ENCODE assay signal across 16 cellular contexts in the genomic region with DNA sequence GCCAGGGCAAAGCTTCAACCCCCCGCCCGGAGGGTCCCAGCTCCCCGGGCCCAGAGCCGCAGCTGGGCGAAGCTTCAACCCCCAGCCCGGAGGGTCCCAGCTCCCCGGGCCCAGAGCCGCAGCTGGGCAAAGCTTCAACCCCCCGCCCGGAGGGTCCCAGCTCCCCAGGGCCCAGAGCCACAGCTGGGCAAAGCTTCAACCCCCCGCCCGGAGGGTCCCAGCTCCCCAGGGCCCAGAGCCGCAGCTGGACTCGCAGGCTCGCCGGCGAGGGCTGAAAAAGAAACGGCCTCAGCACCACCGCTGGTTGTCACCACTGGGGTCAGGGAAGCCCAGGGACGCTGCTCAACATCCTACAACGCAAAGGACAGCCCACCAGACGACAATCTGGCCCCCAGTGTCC. TPM values are rescaled to one million over a fixed set of nuclear protein-coding genes. Genes with fewer than 3 reads are reported as not detected.
DNase-seq lines count a peak whose midpoint lies in the region; TF ChIP-seq lines count a peak whose summit lies in the region.
"Had no signal": no experiment of that assay in that cellular context is flagged by ENCODE, and none has a peak within 500 bp of the region (broad histone marks: within the 10 kb centered on the region; RNA-seq: fewer than 3 reads in every experiment).

No MANE protein-coding gene starts in this region.

- H3K36me3 ChIP-seq in BLaER1 (peaks cover 47% of the 10 kb centered on the region), NT2/D1 (ENCODE audit: insufficient read depth, insufficient read length, low read length) (peaks cover 72% of the 10 kb centered on the region), esophagus squamous epithelium (peaks cover 0 to 48% (median 7%) of the 10 kb centered on the region in 3 donors), spleen (peaks cover 0 to 72% (median 5%) of the 10 kb centered on the region in 6 donors), colonic mucosa (no peaks in the 10 kb centered on the region)

- no peak for TF ChIP-seq POLR2A in esophagus squamous epithelium (IDR thresholded peaks at IDR 0.05)
- no peak for TF ChIP-seq POLR2A in spleen (IDR thresholded peaks at IDR 0.05)

- TF ChIP-seq CTCF in esophagus squamous epithelium (IDR thresholded peaks at IDR 0.05) (no peak), spleen (IDR thresholded peaks at IDR 0.05 in 8 of 11, conservative IDR thresholded peaks at IDR 0.05 in 3 of 11) (no peak), colonic mucosa (IDR thresholded peaks at IDR 0.05) (no peak)

- H3K9me3 ChIP-seq in BLaER1: no peaks in the 10 kb centered on the region
- H3K9me3 ChIP-seq in NT2/D1 (ENCODE audit: insufficient read depth, low read length): no peaks in the 10 kb centered on the region
- no peaks in the 10 kb centered on the region for H3K9me3 ChIP-seq in esophagus squamous epithelium
- no peaks in the 10 kb centered on the region for H3K9me3 ChIP-seq in spleen
- no peaks in the 10 kb centered on the region for H3K9me3 ChIP-seq in colonic mucosa

- H3K9ac ChIP-seq in BLaER1 (peak overlapping the region; percentile 92), NT2/D1 (ENCODE audit: insufficient read length, low read depth) (peak overlapping the region; percentile 36), colonic mucosa (ENCODE audit: low read depth in 2 of 2, low read length in 2 of 2) (no peak overlapping the region)

- intact Hi-C loops in esophagus squamous epithelium (cut with DNase I): no loop called here
- intact Hi-C loops in spleen (cut with DNase I; ENCODE audit: low total_unique reads): no loop called here
- intact Hi-C loops in colonic mucosa (cut with DNase I): no loop called here

- DNase-seq in NT2/D1 (ENCODE audit: low read depth, low spot score): no peak
- no peak for DNase-seq in esophagus squamous epithelium (lab: John Stamatoyannopoulos, UW)
- no peak for DNase-seq in spleen
- no peak for DNase-seq in DMS114 treated with DMSO at 0.1 percent for 48 hours (lab: John Stamatoyannopoulos, UW; ENCODE audit: unreplicated experiment)
- DNase-seq in colonic mucosa: no peak
- DNase-seq in activated CD4-positive, CD25-positive, alpha-beta regulatory T cell treated with anti-CD3 and anti-CD28 coated beads, Interleukin-2, amount 50 U/mL, for 72 hours: no peak
- DNase-seq: EL, KG1, MV-4-11, NCI-H1105 treated with DMSO at 0.1 percent for 48 hours, NCI-H2081 treated with DMSO at 0.1 percent for 48 hours, NCI-H2171 treated with DMSO at 0.1 percent for 48 hours, NCI-H524 treated with DMSO at 0.1 percent for 48 hours, NCI-H82, Right ventricle myocardium superior had no signal

- H3K4me2 ChIP-seq in BLaER1: peak overlapping the region; percentile 100

- H3K4me3 ChIP-seq in BLaER1 (peak overlapping the region; percentile 72), NT2/D1 (ENCODE audit: insufficient read length, low read depth) (no peak overlapping the region), esophagus squamous epithelium (peak overlapping the region in 1 of 4 donors; percentile 35), spleen (peak overlapping the region in 2 of 8 donors; percentile 42 to 67), colonic mucosa (no peak overlapping the region)

- H3K27ac ChIP-seq in BLaER1 (peak overlapping the region; percentile 94), esophagus squamous epithelium (peak overlapping the region; percentile 18 to 64 (median 59)), spleen (peak overlapping the region in 6 of 8 donors; percentile 39 to 100 (median 88)), colonic mucosa (no peak overlapping the region)

- WGBS in esophagus squamous epithelium, 2 donors: 0 to 61% methylated on average over 1 to 3 of the region's 22 CpGs
- WGBS in spleen, 5 donors: 71 to 90% (median 86%) methylated on average over 7 to 22 of the region's 22 CpGs

- peaks cover 100% of the 10 kb centered on the region for H4K20me1 ChIP-seq in BLaER1

- peaks cover 94% of the 10 kb centered on the region for H3K4me1 ChIP-seq in BLaER1
- peaks cover 33% of the 10 kb centered on the region for H3K4me1 ChIP-seq in NT2/D1 (ENCODE audit: insufficient read depth, insufficient read length)
- peaks cover 70 to 96% (median 74%) of the 10 kb centered on the region in 3 donors for H3K4me1 ChIP-seq in esophagus squamous epithelium
- H3K4me1 ChIP-seq in spleen: peaks cover 68 to 98% (median 95%) of the 10 kb centered on the region in 6 donors
- H3K4me1 ChIP-seq in colonic mucosa: peaks cover 41% of the 10 kb centered on the region

- H3K27me3 ChIP-seq in BLaER1: no peaks in the 10 kb centered on the region
- no peaks in the 10 kb centered on the region for H3K27me3 ChIP-seq in NT2/D1 (ENCODE audit: insufficient read depth, insufficient read length)
- H3K27me3 ChIP-seq in esophagus squamous epithelium: no peaks in the 10 kb centered on the region
- no peaks in the 10 kb centered on the region for H3K27me3 ChIP-seq in spleen (replicated peaks in 1 of 7)
- no peaks in the 10 kb centered on the region for H3K27me3 ChIP-seq in colonic mucosa

RNA-seq across cellular contexts. Expression of gene REXO1, which starts 5.2 kb away (rescaled TPM):
- total RNA-seq in esophagus squamous epithelium: 10 to 100 TPM in 3 of 4 donors, 1 to 10 TPM in 1; 7.5 to 16.4 (median 15.4) TPM
- total RNA-seq in spleen: 10 to 100 TPM; 35.7 to 88.1 (median 59.2) TPM
- polyA plus RNA-seq in spleen: 10 to 100 TPM; 13.4 to 52.3 (median 27.4) TPM
- total RNA-seq in colonic mucosa: 10 to 100 TPM; 42.0 to 51.7 TPM

RNA-seq across cellular contexts. Expression of gene KLF16, which starts 20.3 kb away (rescaled TPM):
- total RNA-seq in esophagus squamous epithelium (10 to 100 TPM in 1 of 4 donors, 1 to 10 TPM in 3; 8.3 to 13.5 (median 9.1) TPM), spleen (10 to 100 TPM; 12.9 to 39.0 (median 29.5) TPM), colonic mucosa (10 to 100 TPM; 31.1 to 34.8 TPM)
- polyA plus RNA-seq in spleen: 10 to 100 TPM in 1 of 3 donors, 1 to 10 TPM in 2; 7.1 to 19.5 (median 8.1) TPM

RNA-seq across cellular contexts. Expression of gene ATP8B3, which starts 31.0 kb away (rescaled TPM):
- total RNA-seq in esophagus squamous epithelium: 1 to 10 TPM in 2 of 4 donors, under 1 TPM in 2; 0.57 to 3.0 (median 1.4) TPM
- 10 to 100 TPM in 1 of 7 donors, 1 to 10 TPM in 6; 5.4 to 10.1 (median 7.3) TPM for total RNA-seq in spleen
- 1 to 10 TPM; 1.9 to 3.9 (median 2.3) TPM for polyA plus RNA-seq in spleen
- total RNA-seq in colonic mucosa: under 1 TPM; 0.15 to 0.42 TPM

RNA-seq across cellular contexts. Expression of gene ABHD17A, which starts 42.2 kb away (rescaled TPM):
- total RNA-seq in esophagus squamous epithelium (10 to 100 TPM; 78.4 to 91.7 (median 82.9) TPM), spleen (100 to 1,000 TPM in 2 of 7 donors, 10 to 100 TPM in 5; 73.4 to 104 (median 83.0) TPM), colonic mucosa (10 to 100 TPM; 53.3 to 78.5 TPM)
- polyA plus RNA-seq in spleen: 100 to 1,000 TPM in 1 of 3 donors, 10 to 100 TPM in 2; 80.4 to 107 (median 88.1) TPM

Comparison
In these comparisons a context has a peak if more than half of its experiments do, and no peak if none do; other contexts are left out.
1. H3K9ac ChIP-seq: peak in BLaER1 (single experiment) and NT2/D1 (single experiment); none in colonic mucosa (0 of 2).